Comparison of ENCODE assay signal across 26 cellular contexts in genomic region chr2:213172641-213173040, GRCh38. TPM values are rescaled to one million over a fixed set of nuclear protein-coding genes. Genes with fewer than 3 reads are reported as not detected.
A peak's percentile ranks its signal among the peaks of the same experiment; 100 is the strongest.
DNase-seq lines count a peak whose midpoint lies in the region; ATAC-seq and TF ChIP-seq lines count a peak whose summit lies in the region.
"Had no signal": no experiment of that assay in that cellular context is flagged by ENCODE, and none has a peak within 500 bp of the region (broad histone marks: within the 10 kb centered on the region; RNA-seq: fewer than 3 reads in every experiment).

No MANE protein-coding gene starts in this region.

- H3K4me1 Mint-ChIP-seq in MCF 10A (ENCODE audit: insufficient read depth, unreplicated experiment): no peaks in the 10 kb centered on the region
- H3K4me1 Mint-ChIP-seq in activated CD8-positive, alpha-beta memory T cell treated with anti-CD3 and anti-CD28 coated beads, Interleukin-2, amount 10 ng/mL, durations not matched to agents 7 days and 5 days: no peaks in the 10 kb centered on the region

- no peaks in the 10 kb centered on the region for H3K9me1 ChIP-seq in IMR-90 (ENCODE audit: insufficient read depth, low read length)

- H2AK5ac ChIP-seq in IMR-90 (ENCODE audit: low read depth, low read length): no peak overlapping the region

- no peak overlapping the region for H3K4me2 ChIP-seq in mammary epithelial cell (ENCODE audit: insufficient read depth, low read depth, low read length)
- H3K4me2 ChIP-seq in IMR-90 (ENCODE audit: low read depth, low read length): no peak overlapping the region
- H3K4me2 ChIP-seq: PC-9 had no signal

- dilution Hi-C loops in mammary epithelial cell (cut with HindIII; ENCODE audit: low sequenced_read_pairs): no loop called here
- dilution Hi-C loops in IMR-90 (cut with HindIII; ENCODE audit: low sequenced_read_pairs, unreplicated experiment): no loop called here

- no peaks in the 10 kb centered on the region for H3K4me1 ChIP-seq in mammary epithelial cell (ENCODE audit: insufficient read depth, low read length)
- no peaks in the 10 kb centered on the region for H3K4me1 ChIP-seq in IMR-90 (ENCODE audit: control insufficient read depth, insufficient read depth, low read length)
- H3K4me1 ChIP-seq in tibial artery: peaks cover 0 to 14% (median 1%) of the 10 kb centered on the region in 4 donors
- H3K4me1 ChIP-seq: HAP-1 had no signal

- no peak overlapping the region for H2BK5ac ChIP-seq in IMR-90 (ENCODE audit: low read depth, low read length, poor library complexity, severe bottlenecking)

- H3K36me3 Mint-ChIP-seq in MCF 10A (ENCODE audit: insufficient read depth, unreplicated experiment): no peaks in the 10 kb centered on the region
- H3K36me3 Mint-ChIP-seq in activated CD8-positive, alpha-beta memory T cell treated with anti-CD3 and anti-CD28 coated beads, Interleukin-2, amount 10 ng/mL, durations not matched to agents 7 days and 5 days: no peaks in the 10 kb centered on the region
- H3K36me3 Mint-ChIP-seq: CD8-positive, alpha-beta T cell had no signal

- no peaks in the 10 kb centered on the region for H3K9me3 Mint-ChIP-seq in MCF 10A (ENCODE audit: unreplicated experiment)
- no peaks in the 10 kb centered on the region for H3K9me3 Mint-ChIP-seq in activated CD8-positive, alpha-beta memory T cell treated with anti-CD3 and anti-CD28 coated beads, Interleukin-2, amount 10 ng/mL, durations not matched to agents 7 days and 5 days (ENCODE audit: low read depth)
- H3K9me3 Mint-ChIP-seq: CD8-positive, alpha-beta T cell had no signal

- no peak overlapping the region for H4K91ac ChIP-seq in IMR-90 (ENCODE audit: insufficient read depth, low read depth, low read length)

- H3K36me3 ChIP-seq in mammary epithelial cell (ENCODE audit: insufficient read depth, low read length) (peaks cover 2% of the 10 kb centered on the region), IMR-90 (ENCODE audit: control insufficient read depth, insufficient read depth, low read length) (no peaks in the 10 kb centered on the region), tibial artery (no peaks in the 10 kb centered on the region)
- H3K36me3 ChIP-seq: HAP-1 had no signal

- peak overlapping the region; percentile 34 for H2AFZ ChIP-seq in mammary epithelial cell (ENCODE audit: low read depth, low read length)
- H2AFZ ChIP-seq in IMR-90 (replicated peaks; ENCODE audit: low read length, poor library complexity): peak overlapping the region; percentile 26
- H2AFZ ChIP-seq: PC-9 had no signal

- no peak overlapping the region for H3K18ac ChIP-seq in IMR-90 (ENCODE audit: low read depth, low read length)

- H2AK9ac ChIP-seq in IMR-90 (replicated peaks; ENCODE audit: low read depth, low read length, poor library complexity): no peak overlapping the region

- DNase-seq in mammary epithelial cell (no peak), MCF 10A (ENCODE audit: unreplicated experiment) (no peak), IMR-90 (no peak), islet precursor cell (peak; percentile 68), tibial artery (no peak), sciatic nerve (ENCODE audit: low spot score) (no peak), NCI-H2081 treated with DMSO at 0.1 percent for 48 hours (lab: John Stamatoyannopoulos, UW) (no peak)
- DNase-seq in activated CD8-positive, alpha-beta memory T cell treated with anti-CD3 and anti-CD28 coated beads, Interleukin-2, amount 10 ng/mL, durations not matched to agents 7 days and 5 days: no peak
- DNase-seq: C1 segment of cervical spinal cord; Calu3; CD8-positive, alpha-beta T cell; DMS153; GF-D8; KG1; NCI-H1105; NCI-H146; NCI-H2029 treated with DMSO at 0.1 percent for 48 hours; NCI-H2171; NCI-H526; PC-9; SHP77 treated with DMSO at 0.1 percent for 48 hours; SW 1271 had no signal

- H4K20me1 ChIP-seq in mammary epithelial cell (ENCODE audit: insufficient read depth, low read length): no peaks in the 10 kb centered on the region
- H4K20me1 ChIP-seq in IMR-90 (ENCODE audit: insufficient read depth, low read length): no peaks in the 10 kb centered on the region

- 0% methylated on average over 1 of the region's 1 CpG for WGBS in mammary epithelial cell (ENCODE audit: low coverage, missing lambda C conversion rate)
- 20% methylated on average over 1 of the region's 1 CpG; no CpG with 5 or more reads in 1 of the 2 experiments for WGBS in IMR-90 (ENCODE audit: extremely low coverage in 2 of 2, insufficient read length in 1 of 2), 2 experiments

- no peak overlapping the region for H3K9ac ChIP-seq in mammary epithelial cell (ENCODE audit: insufficient read depth, low read length)
- no peak overlapping the region for H3K9ac ChIP-seq in IMR-90 (ENCODE audit: low read depth, low read length)

- CTCF ChIA-PET in mammary epithelial cell (lab: Charles Lee; ENCODE audit: low non-redundant PET): interaction anchor here (0.6 kb wide), 1 partner anchor 395 kb away, joined by 4 read pairs; no protein-coding TSS in a partner anchor
- CTCF ChIA-PET in MCF 10A (lab: Yijun Ruan, JAX): interaction anchor here (0.8 kb wide), 1 partner anchor 19 kb away, joined by 3 read pairs; no protein-coding TSS in a partner anchor
- CTCF ChIA-PET in IMR-90 (lab: Yijun Ruan, JAX): no interaction called here
- CTCF ChIA-PET in activated CD8-positive, alpha-beta memory T cell treated with anti-CD3 and anti-CD28 coated beads, Interleukin-2, amount 10 ng/mL, durations not matched to agents 7 days and 5 days (lab: Charles Lee): interaction anchor here (0.5 kb wide), 1 partner anchor 75 kb away, joined by 3 read pairs; no protein-coding TSS in a partner anchor

- H4K5ac ChIP-seq in IMR-90 (ENCODE audit: low read depth, low read length): no peak overlapping the region

- in situ Hi-C loops in mammary epithelial cell (cut with MboI; ENCODE audit: low sequenced_read_pairs in 2 of 2) (no loop called here), IMR-90 (cut with MboI; ENCODE audit: low sequenced_read_pairs) (no loop called here)

- H3K9me3 ChIP-seq in mammary epithelial cell (replicated peaks; ENCODE audit: insufficient read depth, low read length): no peaks in the 10 kb centered on the region
- no peaks in the 10 kb centered on the region for H3K9me3 ChIP-seq in IMR-90 (ENCODE audit: control insufficient read depth, insufficient read depth, low read length)
- no peaks in the 10 kb centered on the region for H3K9me3 ChIP-seq in tibial artery
- H3K9me3 ChIP-seq: HAP-1 had no signal

- TF ChIP-seq CTCF in mammary epithelial cell (conservative IDR thresholded peaks at IDR 0.05 in 1 of 2, IDR thresholded peaks at IDR 0.05 in 1 of 2; ENCODE audit: extremely low read depth in 1 of 2, insufficient read depth in 1 of 2, low read depth in 1 of 2, low read length in 2 of 2) (no peak), MCF 10A (IDR thresholded peaks at IDR 0.05; ENCODE audit: unreplicated experiment) (no peak), IMR-90 (conservative IDR thresholded peaks at IDR 0.05; ENCODE audit: low read depth, low read length) (no peak), tibial artery (IDR thresholded peaks at IDR 0.05) (no peak)

- H3K56ac ChIP-seq in IMR-90 (ENCODE audit: extremely low read depth, insufficient read depth, low read length): no peak overlapping the region

- no peak overlapping the region for H3K27ac ChIP-seq in mammary epithelial cell (ENCODE audit: insufficient read depth, low read depth, low read length)
- H3K27ac ChIP-seq in IMR-90 (ENCODE audit: insufficient read depth, low read length): no peak overlapping the region
- H3K27ac ChIP-seq in tibial artery: peak overlapping the region; percentile 5 to 44
- H3K27ac ChIP-seq: 22Rv1, PC-9, RWPE1, SK-N-MC had no signal

- intact Hi-C loops in mammary epithelial cell (cut with micrococcal nuclease): no loop called here
- intact Hi-C loops in MCF 10A (cut with micrococcal nuclease): no loop called here
- intact Hi-C loops in IMR-90 (cut with micrococcal nuclease): no loop called here
- intact Hi-C loops in tibial artery (cut with DNase I; ENCODE audit: low total_unique reads): no loop called here
- intact Hi-C loops in sciatic nerve (cut with DNase I): no loop called here

- no peak overlapping the region for H4K8ac ChIP-seq in IMR-90 (ENCODE audit: low read depth in 2 of 2, low read length in 2 of 2)

- H3K14ac ChIP-seq in IMR-90 (replicated peaks; ENCODE audit: low read depth, low read length): no peak overlapping the region

- no peak for TF ChIP-seq POLR2A in IMR-90 (IDR thresholded peaks at IDR 0.05; ENCODE audit: low read depth, low read length)

- TF ChIP-seq RAD21 in IMR-90 (IDR thresholded peaks at IDR 0.05; ENCODE audit: low read length): no peak

- no peak overlapping the region for H2BK15ac ChIP-seq in IMR-90 (ENCODE audit: low read depth, low read length)

- H2BK20ac ChIP-seq in IMR-90 (ENCODE audit: low read depth, low read length): no peak overlapping the region

- H3K4me3 ChIP-seq in mammary epithelial cell (replicated peaks in 1 of 3; ENCODE audit: insufficient read depth in 1 of 3, low read depth in 2 of 3, low read length in 3 of 3) (no peak overlapping the region), IMR-90 (ENCODE audit: insufficient read depth, low read depth, low read length) (no peak overlapping the region), tibial artery (no peak overlapping the region)
- H3K4me3 ChIP-seq: HAP-1, PC-9, SK-N-MC had no signal

- H3K27ac Mint-ChIP-seq in MCF 10A (ENCODE audit: low read depth, unreplicated experiment): no peak overlapping the region
- no peak overlapping the region for H3K27ac Mint-ChIP-seq in activated CD8-positive, alpha-beta memory T cell treated with anti-CD3 and anti-CD28 coated beads, Interleukin-2, amount 10 ng/mL, durations not matched to agents 7 days and 5 days
- H3K27ac Mint-ChIP-seq: CD8-positive, alpha-beta T cell had no signal

- BruUV-seq in mammary epithelial cell (replicated peaks; lab: Mats Ljungman, UMichigan): no TSS peak
- BruUV-seq in MCF 10A (replicated peaks; lab: Mats Ljungman, UMichigan): no TSS peak
- no TSS peak for BruUV-seq in IMR-90 (replicated peaks; lab: Mats Ljungman, UMichigan)

- H2BK120ac ChIP-seq in IMR-90 (ENCODE audit: low read depth, low read length): no peak overlapping the region

- H3K27me3 Mint-ChIP-seq in MCF 10A (ENCODE audit: insufficient read depth, unreplicated experiment): no peaks in the 10 kb centered on the region
- no peaks in the 10 kb centered on the region for H3K27me3 Mint-ChIP-seq in activated CD8-positive, alpha-beta memory T cell treated with anti-CD3 and anti-CD28 coated beads, Interleukin-2, amount 10 ng/mL, durations not matched to agents 7 days and 5 days

- ATAC-seq in IMR-90 (ENCODE audit: low read depth) (no peak), sciatic nerve (no peak)
- ATAC-seq in activated CD8-positive, alpha-beta memory T cell treated with anti-CD3 and anti-CD28 coated beads, Interleukin-2, amount 10 ng/mL, durations not matched to agents 7 days and 5 days: no peak
- ATAC-seq: CD8-positive, alpha-beta T cell had no signal

- no peaks in the 10 kb centered on the region for H3K79me1 ChIP-seq in IMR-90 (ENCODE audit: low read depth in 1 of 2, low read length in 2 of 2)

- no peak overlapping the region for H3K23ac ChIP-seq in IMR-90 (ENCODE audit: low read depth, low read length)

- H3K4ac ChIP-seq in IMR-90 (ENCODE audit: low read depth, low read length): no peak overlapping the region

- no peaks in the 10 kb centered on the region for H3K27me3 ChIP-seq in mammary epithelial cell (ENCODE audit: insufficient read depth, low read length)
- H3K27me3 ChIP-seq in IMR-90 (ENCODE audit: control insufficient read depth, insufficient read depth, low read length): no peaks in the 10 kb centered on the region
- H3K27me3 ChIP-seq in tibial artery: no peaks in the 10 kb centered on the region

- POLR2A ChIA-PET in MCF 10A (lab: Yijun Ruan, JAX): interaction anchor here (0.8 to 1.4 kb wide), 3 partner anchors 9 to 20 kb away, joined by 3 read pairs; no protein-coding TSS in a partner anchor
- POLR2A ChIA-PET in IMR-90 (lab: Charles Lee; ENCODE audit: unreplicated experiment): no interaction called here

- no peaks in the 10 kb centered on the region for H3K79me2 ChIP-seq in mammary epithelial cell (ENCODE audit: insufficient read depth, low read length)

- no peak overlapping the region for H3K4me3 Mint-ChIP-seq in MCF 10A (ENCODE audit: unreplicated experiment)
- no peak overlapping the region for H3K4me3 Mint-ChIP-seq in activated CD8-positive, alpha-beta memory T cell treated with anti-CD3 and anti-CD28 coated beads, Interleukin-2, amount 10 ng/mL, durations not matched to agents 7 days and 5 days
- H3K4me3 Mint-ChIP-seq: CD8-positive, alpha-beta T cell had no signal

RNA-seq across cellular contexts. Expression of gene IKZF2, which starts 21.2 kb away (rescaled TPM):
- total RNA-seq in mammary epithelial cell (10 to 100 TPM; 17.3 to 27.9 TPM), MCF 10A (2022) (6.0 and 8.8 TPM in 2 replicates), IMR-90 (2012; rRNA removed) (19.4 and 25.5 TPM in 2 replicates), sciatic nerve (22.1 TPM)
- polyA plus RNA-seq in mammary epithelial cell (6.4 TPM), IMR-90 (2012; rRNA removed) (2.1 TPM in 2 replicates)
- polyA minus RNA-seq in mammary epithelial cell: 2.6 TPM
- 0.44 and 0.75 TPM in 2 replicates for polyA plus RNA-seq in IMR-90 (2012; cell fraction: cytosol; rRNA removed)
- polyA plus RNA-seq in IMR-90 (2012; cell fraction: nucleus; rRNA removed; ENCODE audit: low replicate concordance): 1.5 and 7.5 TPM in 2 replicates
- 10 to 100 TPM; 14.7 to 41.4 TPM for total RNA-seq in activated CD8-positive, alpha-beta memory T cell treated with anti-CD3 and anti-CD28 coated beads, Interleukin-2, amount 10 ng/mL, durations not matched to agents 7 days and 5 days

Comparison
In these comparisons a context has a peak if more than half of its experiments do, and no peak if none do; other contexts are left out.
1. H3K27ac ChIP-seq: peak in tibial artery (2 of 2); none in mammary epithelial cell (single experiment) and IMR-90 (single experiment).